Comparison of ENCODE assay signal across 9 cellular contexts in genomic region chr1:230185076-230186001, GRCh38.
DNase-seq lines count a peak whose midpoint lies in the region; ATAC-seq and TF ChIP-seq lines count a peak whose summit lies in the region.
"Had no signal": no experiment of that assay in that cellular context is flagged by ENCODE, and none has a peak within 500 bp of the region (broad histone marks: within the 10 kb centered on the region; RNA-seq: fewer than 3 reads in every experiment).

No MANE protein-coding gene starts in this region.

- 0 out of 4 replicates have a peak overlapping the region, but pooled peaks of 1 of the 2 experiments have one; percentile 2 for H3K4me3 ChIP-seq in SK-N-SH (ENCODE audit: low read depth in 2 of 2, low read length in 1 of 2)
- no peak overlapping the region for H3K4me3 ChIP-seq in testis
- no peak overlapping the region for H3K4me3 ChIP-seq in MG63

- TF ChIP-seq CTCF in SK-N-SH (IDR thresholded peaks at IDR 0.05) = no peak
- TF ChIP-seq CTCF in testis (IDR thresholded peaks at IDR 0.05) = no peak

- H3K4me2 ChIP-seq in SK-N-SH = 0 out of 2 replicates have a peak overlapping the region, but pooled peaks have one; percentile 7

- DNase-seq in activated T-cell treated with anti-CD3 and anti-CD28 coated beads, Interleukin-2, amount 50 U/mL, for 72 hours = no peak
- DNase-seq in activated T-cell treated with anti-CD3 and anti-CD28 coated beads for 4 hours = no peak
- no peak for DNase-seq in SK-N-SH
- DNase-seq in left ventricle myocardium superior = no peak
- DNase-seq in testis = no peak
- no peak for DNase-seq in MG63

- peak overlapping the region in 1 of 2 donors; percentile 47 for H3K4me3 Mint-ChIP-seq in activated T-cell treated with anti-CD3 and anti-CD28 coated beads, Interleukin-2, amount 50 U/mL, for 72 hours
- H3K4me3 Mint-ChIP-seq: neural crest cell had no signal

- H3K9me3 Mint-ChIP-seq in activated T-cell treated with anti-CD3 and anti-CD28 coated beads, Interleukin-2, amount 50 U/mL, for 72 hours = peaks cover 2 to 4% of the 10 kb centered on the region in 2 donors
- H3K9me3 Mint-ChIP-seq: neural crest cell had no signal

- WGBS in SK-N-SH (ENCODE audit: low lambda C conversion rate) = 66% methylated on average over 10 of the region's 10 CpGs
- 67 to 79% methylated on average over 10 of the region's 10 CpGs for WGBS in testis, 2 donors

- H3F3A ChIP-seq in SK-N-SH (replicated peaks; ENCODE audit: insufficient read depth) = no peaks in the 10 kb centered on the region

- ATAC-seq in activated T-cell treated with anti-CD3 and anti-CD28 coated beads, Interleukin-2, amount 50 U/mL, for 72 hours (replicated peaks in 1 of 2) = no peak
- ATAC-seq in left ventricle myocardium superior (peak; percentile 48), HG02610 (IDR thresholded peaks at IDR 0.05; ENCODE audit: unreplicated experiment) (no peak), HG02885 (IDR thresholded peaks at IDR 0.05; ENCODE audit: poor library complexity, unreplicated experiment) (no peak)

- CTCF ChIA-PET in SK-N-SH (lab: Yijun Ruan, JAX) = no interaction called here

- H3K27ac ChIP-seq in SK-N-SH (ENCODE audit: low read depth in 2 of 2, low read length in 1 of 2) (no peak overlapping the region), testis (peak overlapping the region; percentile 72 to 75)

- TF ChIP-seq RAD21 in SK-N-SH (IDR thresholded peaks at IDR 0.05; ENCODE audit: low read length) = no peak

- H3K27me3 Mint-ChIP-seq in activated T-cell treated with anti-CD3 and anti-CD28 coated beads, Interleukin-2, amount 50 U/mL, for 72 hours (ENCODE audit: low read depth) = no peaks in the 10 kb centered on the region

- H3K36me3 ChIP-seq in SK-N-SH (replicated peaks in 1 of 2; ENCODE audit: control insufficient read depth in 1 of 2, insufficient read depth in 2 of 2, low read length in 1 of 2) = peaks cover 4 to 16% of the 10 kb centered on the region in 2 experiments
- no peaks in the 10 kb centered on the region for H3K36me3 ChIP-seq in testis (ENCODE audit: low read depth, missing control alignments)
- H3K36me3 ChIP-seq in MG63 = peaks cover 27% of the 10 kb centered on the region

- POLR2A ChIA-PET in SK-N-SH (lab: Yijun Ruan, JAX) = no interaction called here

- no peak overlapping the region for H2AFZ ChIP-seq in SK-N-SH (ENCODE audit: low read depth)

- peaks cover 8 to 24% of the 10 kb centered on the region in 2 donors for H3K36me3 Mint-ChIP-seq in activated T-cell treated with anti-CD3 and anti-CD28 coated beads, Interleukin-2, amount 50 U/mL, for 72 hours (ENCODE audit: insufficient read depth in 2 of 2)

- no peaks in the 10 kb centered on the region for H3K27me3 ChIP-seq in SK-N-SH (ENCODE audit: insufficient read depth)
- H3K27me3 ChIP-seq in testis = no peaks in the 10 kb centered on the region
- no peaks in the 10 kb centered on the region for H3K27me3 ChIP-seq in MG63

- H3K27ac Mint-ChIP-seq in activated T-cell treated with anti-CD3 and anti-CD28 coated beads, Interleukin-2, amount 50 U/mL, for 72 hours = peak overlapping the region; percentile 56

- no peaks in the 10 kb centered on the region for H3K9me2 ChIP-seq in SK-N-SH

- no peak for TF ChIP-seq EP300 in SK-N-SH (IDR thresholded peaks at IDR 0.05; ENCODE audit: borderline replicate concordance in 1 of 2, low read depth in 1 of 2, low read length in 1 of 2)

- H3K9me3 ChIP-seq in SK-N-SH = no peaks in the 10 kb centered on the region
- no peaks in the 10 kb centered on the region for H3K9me3 ChIP-seq in testis
- H3K9me3 ChIP-seq in MG63 = no peaks in the 10 kb centered on the region

- peaks cover 58% of the 10 kb centered on the region for H3K4me1 Mint-ChIP-seq in activated T-cell treated with anti-CD3 and anti-CD28 coated beads, Interleukin-2, amount 50 U/mL, for 72 hours (ENCODE audit: low read depth)

- intact Hi-C loops in left ventricle myocardium superior (cut with micrococcal nuclease) (no loop called here), testis (cut with DNase I; ENCODE audit: low total_unique reads) (no loop called here)

- H4K20me1 ChIP-seq in SK-N-SH (ENCODE audit: insufficient read depth) = peaks cover 26% of the 10 kb centered on the region

- peaks cover 45% of the 10 kb centered on the region for H3K79me2 ChIP-seq in SK-N-SH (ENCODE audit: insufficient read depth)

- H3K4me1 ChIP-seq in SK-N-SH (ENCODE audit: control insufficient read depth in 1 of 2, insufficient read depth in 2 of 2, low read depth in 1 of 2, low read length in 1 of 2) (peaks cover 6 to 22% of the 10 kb centered on the region in 2 experiments; a peak in 3 of 4 replicates), testis (peaks cover 20% of the 10 kb centered on the region)

- no peak overlapping the region for H3K9ac ChIP-seq in SK-N-SH

- no peak for TF ChIP-seq POLR2A in testis (IDR thresholded peaks at IDR 0.05)

TF ChIP-seq in SK-N-SH, 30 proteins besides CTCF, POLR2A, EP300 and RAD21:
- TF ChIP-seq IRF3 (IDR thresholded peaks at IDR 0.05; ENCODE audit: low read depth, low read length) = no peak
- no peak for TF ChIP-seq YY1 (IDR thresholded peaks at IDR 0.05; ENCODE audit: low read depth)
- TF ChIP-seq JUND (IDR thresholded peaks at IDR 0.05) = no peak
- TF ChIP-seq GABPA (IDR thresholded peaks at IDR 0.05; ENCODE audit: low read depth) = no peak
- no peak for TF ChIP-seq TAF1 (IDR thresholded peaks at IDR 0.05; ENCODE audit: borderline replicate concordance, low read depth, low read length)
- TF ChIP-seq CHD2 (IDR thresholded peaks at IDR 0.05; ENCODE audit: low read length, partially characterized antibody) = no peak
- TF ChIP-seq ELF1 (IDR thresholded peaks at IDR 0.05) = no peak
- no peak for TF ChIP-seq ZBTB33 (IDR thresholded peaks at IDR 0.05; ENCODE audit: borderline replicate concordance, low read depth)
- no peak for TF ChIP-seq MEF2A (IDR thresholded peaks at IDR 0.05; ENCODE audit: borderline replicate concordance, low read depth)
- no peak for TF ChIP-seq TCF12 (IDR thresholded peaks at IDR 0.05)
- TF ChIP-seq POLR2AphosphoS5 (IDR thresholded peaks at IDR 0.05; ENCODE audit: low read depth, low read length) = no peak
- TF ChIP-seq RXRA (IDR thresholded peaks at IDR 0.05; ENCODE audit: borderline replicate concordance, low read depth) = no peak

Comparison
In these comparisons a context has a peak if more than half of its experiments do, and no peak if none do; other contexts are left out.
1. H3K27ac ChIP-seq: peak in testis (2 of 2); none in SK-N-SH (0 of 2).